ENCODE assay signal across 26 cellular contexts in genomic region chr1:3465935-3466321, GRCh38. TPM values are rescaled to one million over a fixed set of nuclear protein-coding genes. Genes with fewer than 3 reads are reported as not detected.
DNase-seq lines count a peak whose midpoint lies in the region; ATAC-seq, FAIRE-seq and TF ChIP-seq lines count a peak whose summit lies in the region.
"Had no signal": no experiment of that assay in that cellular context is flagged by ENCODE, and none has a peak within 500 bp of the region (broad histone marks: within the 10 kb centered on the region; RNA-seq: fewer than 3 reads in every experiment).

No MANE protein-coding gene starts in this region.

- H3K4me1 Mint-ChIP-seq in nephron (peaks cover 13% of the 10 kb centered on the region), MCF 10A (ENCODE audit: insufficient read depth, unreplicated experiment) (peaks cover 9% of the 10 kb centered on the region)
- no peaks in the 10 kb centered on the region for H3K4me1 Mint-ChIP-seq in activated T-cell treated with anti-CD3 and anti-CD28 coated beads, Interleukin-2, amount 50 U/mL, for 4 hours (ENCODE audit: low read depth)

- H3K4me3 Mint-ChIP-seq in nephron (peak overlapping the region in 1 of 3 experiments; percentile 56), MCF 10A (ENCODE audit: unreplicated experiment) (no peak overlapping the region)
- no peak overlapping the region for H3K4me3 Mint-ChIP-seq in activated T-cell treated with anti-CD3 and anti-CD28 coated beads, Interleukin-2, amount 50 U/mL, for 4 hours
- H3K4me3 Mint-ChIP-seq: activated T-cell treated with anti-CD3 and anti-CD28 coated beads, Interleukin-2, amount 50 U/mL, for 24 hours; nephron progenitor cell; T-helper 17 cell; type B pancreatic cell had no signal

- no peak overlapping the region for H2AFZ ChIP-seq in K562 (ENCODE audit: low read depth, low read length)

- TF ChIP-seq RAD21 in K562 (CRISPR knock-in tag; conservative IDR thresholded peaks at IDR 0.05 in 1 of 2, IDR thresholded peaks at IDR 0.05 in 1 of 2) = no peak

- WGBS in K562 (ENCODE audit: insufficient coverage, low coverage, missing lambda C conversion rate) = 4% methylated on average over 17 of the region's 17 CpGs

- H3K27ac Mint-ChIP-seq in nephron (peak overlapping the region; percentile 21 to 78 (median 23)), MCF 10A (ENCODE audit: low read depth, unreplicated experiment) (no peak overlapping the region)
- H3K27ac Mint-ChIP-seq: activated T-cell treated with anti-CD3 and anti-CD28 coated beads, Interleukin-2, amount 50 U/mL, for 24 hours; nephron progenitor cell; T-helper 17 cell; type B pancreatic cell had no signal

- FAIRE-seq in K562 (lab: Jason Lieb, UNC) = no peak
- FAIRE-seq: GM18507 had no signal

- DNase-seq in left cardiac atrium (peak; percentile 10), cardiac septum (ENCODE audit: low spot score) (no peak), K562 (ENCODE audit: extremely low read depth in 1 of 4, low spot score in 3 of 4) (peak in 1 of 4 experiments; percentile 36), upper lobe of right lung (peak; percentile 59), mucosa of gallbladder (ENCODE audit: low spot score) (no peak), MCF 10A (ENCODE audit: unreplicated experiment) (no peak)
- DNase-seq in activated T-cell treated with anti-CD3 and anti-CD28 coated beads, Interleukin-2, amount 50 U/mL, for 4 hours = no peak
- DNase-seq: activated CD8-positive, alpha-beta memory T cell treated with anti-CD3 and anti-CD28 coated beads for 24 hours; activated naive CD4-positive, alpha-beta T cell; activated T-cell treated with anti-CD3 and anti-CD28 coated beads, Interleukin-2, amount 50 U/mL, for 24 hours; brain microvascular endothelial cell; DMS53; GF-D8; HCEC 1CT; NCI-H1417 treated with DMSO at 0.1 percent for 48 hours; NCI-H446; NCI-H82; nephron progenitor cell had no signal

- H3K27ac ChIP-seq in K562 (ENCODE audit: extremely low read depth, low read depth, low read length) (no peak overlapping the region), upper lobe of right lung (no peak overlapping the region)
- H3K27ac ChIP-seq: adrenal gland, brain microvascular endothelial cell had no signal

- peaks cover 3% of the 10 kb centered on the region for H3K27me3 Mint-ChIP-seq in nephron (ENCODE audit: low read depth)
- H3K27me3 Mint-ChIP-seq in activated T-cell treated with anti-CD3 and anti-CD28 coated beads, Interleukin-2, amount 50 U/mL, for 4 hours (ENCODE audit: low read depth) = no peaks in the 10 kb centered on the region
- no peaks in the 10 kb centered on the region for H3K27me3 Mint-ChIP-seq in MCF 10A (ENCODE audit: insufficient read depth, unreplicated experiment)
- H3K27me3 Mint-ChIP-seq: activated T-cell treated with anti-CD3 and anti-CD28 coated beads, Interleukin-2, amount 50 U/mL, for 24 hours; type B pancreatic cell had no signal

- H3K9me3 ChIP-seq in K562 (replicated peaks; ENCODE audit: control insufficient read depth, insufficient read depth, low read depth, low read length) = no peaks in the 10 kb centered on the region
- no peaks in the 10 kb centered on the region for H3K9me3 ChIP-seq in upper lobe of right lung
- H3K9me3 ChIP-seq: adrenal gland, mucosa of descending colon had no signal

- H3K4me2 ChIP-seq in K562 (ENCODE audit: insufficient read depth, low read length) = no peak overlapping the region

- intact Hi-C loops in left cardiac atrium (cut with DNase I) = no loop called here
- intact Hi-C loops in cardiac septum (cut with DNase I) = no loop called here
- intact Hi-C loops in K562 (cut with micrococcal nuclease) = no loop called here
- intact Hi-C loops in upper lobe of right lung (cut with DNase I) = no loop called here
- intact Hi-C loops in MCF 10A (cut with micrococcal nuclease) = no loop called here

- no peak overlapping the region for H3K9ac ChIP-seq in K562 (ENCODE audit: insufficient read depth in 1 of 2, low read depth in 2 of 2, low read length in 2 of 2)

- H3K36me3 Mint-ChIP-seq in nephron (ENCODE audit: low read depth) (no peaks in the 10 kb centered on the region), MCF 10A (ENCODE audit: insufficient read depth, unreplicated experiment) (no peaks in the 10 kb centered on the region)
- no peaks in the 10 kb centered on the region for H3K36me3 Mint-ChIP-seq in activated T-cell treated with anti-CD3 and anti-CD28 coated beads, Interleukin-2, amount 50 U/mL, for 4 hours (ENCODE audit: insufficient read depth)
- H3K36me3 Mint-ChIP-seq: type B pancreatic cell had no signal

- peaks cover 0 to 53% of the 10 kb centered on the region in 2 experiments; a peak in 2 of 5 replicates for H3K4me1 ChIP-seq in K562 (replicated peaks in 1 of 2; ENCODE audit: control insufficient read depth in 2 of 2, insufficient read depth in 2 of 2, low read length in 2 of 2)
- H3K4me1 ChIP-seq in upper lobe of right lung = no peaks in the 10 kb centered on the region
- H3K4me1 ChIP-seq: adrenal gland had no signal

- POLR2A ChIA-PET in K562 (lab: Yijun Ruan, JAX) = interaction anchor here (0.6 kb wide), 1 partner anchor 13 kb away, joined by 4 read pairs; no protein-coding TSS in a partner anchor
- POLR2A ChIA-PET in MCF 10A (lab: Yijun Ruan, JAX) = interaction anchor here (1.5 kb wide), 1 partner anchor 13 kb away, joined by 4 read pairs; no protein-coding TSS in a partner anchor

- H4K20me1 ChIP-seq in K562 (replicated peaks; ENCODE audit: control insufficient read depth, insufficient read depth, low read length) = peaks cover 39% of the 10 kb centered on the region

- H3K9me1 ChIP-seq in K562 (ENCODE audit: control insufficient read depth, insufficient read depth, low read length) = peaks cover 4% of the 10 kb centered on the region

- TF ChIP-seq CTCF in K562 (IDR thresholded peaks at IDR 0.05 in 2 of 3, conservative IDR thresholded peaks at IDR 0.05 in 1 of 3; ENCODE audit: insufficient read depth in 2 of 3, low read depth in 1 of 3, low read length in 3 of 3) = no peak
- no peak for TF ChIP-seq CTCF in nephron (IDR thresholded peaks at IDR 0.05; ENCODE audit: unreplicated experiment in 3 of 3)
- TF ChIP-seq CTCF in upper lobe of right lung (IDR thresholded peaks at IDR 0.05) = no peak
- no peak for TF ChIP-seq CTCF in MCF 10A (IDR thresholded peaks at IDR 0.05; ENCODE audit: unreplicated experiment)

- H3K36me3 ChIP-seq in K562 (ENCODE audit: control insufficient read depth, insufficient read depth, low read length) (no peaks in the 10 kb centered on the region), upper lobe of right lung (no peaks in the 10 kb centered on the region)
- H3K36me3 ChIP-seq: adrenal gland, brain microvascular endothelial cell had no signal

- no peak for TF ChIP-seq POLR2A in K562 (conservative IDR thresholded peaks at IDR 0.05)

- BruUV-seq in K562 (replicated peaks; lab: Mats Ljungman, UMichigan) = no TSS peak
- BruUV-seq in MCF 10A (replicated peaks; lab: Mats Ljungman, UMichigan) = no TSS peak

- TF ChIP-seq EP300 in K562 (IDR thresholded peaks at IDR 0.05; ENCODE audit: low read length) = no peak

- CTCF ChIA-PET in K562 (lab: Yijun Ruan, JAX; ENCODE audit: low intra/inter-chr PET ratio) (no interaction called here), MCF 10A (lab: Yijun Ruan, JAX) (interaction anchor here (1.8 kb wide), 1 partner anchor 13 kb away, joined by 5 read pairs; no protein-coding TSS in a partner anchor)

- H3K27me3 ChIP-seq in K562 (ENCODE audit: control insufficient read depth in 2 of 2, insufficient read depth in 2 of 2, low read length in 2 of 2) (peaks cover 47 to 79% of the 10 kb centered on the region in 2 experiments; a peak in 4 of 5 replicates), upper lobe of right lung (no peaks in the 10 kb centered on the region)
- H3K27me3 ChIP-seq: adrenal gland, brain microvascular endothelial cell had no signal

- no peak overlapping the region for H3K4me3 ChIP-seq in K562
- H3K4me3 ChIP-seq in upper lobe of right lung = no peak overlapping the region
- H3K4me3 ChIP-seq: adrenal gland, mucosa of descending colon had no signal

- ATAC-seq in left cardiac atrium (no peak), K562 (peak; percentile 8; the same call in 1 of the 3 replicates), upper lobe of right lung (no peak)
- ATAC-seq in activated T-cell treated with anti-CD3 and anti-CD28 coated beads, Interleukin-2, amount 50 U/mL, for 4 hours = no peak
- ATAC-seq: mucosa of descending colon, SK-N-SH treated with all-trans-retinoic acid at 6 μM for 48 hours, T-helper 17 cell had no signal

- H3K79me2 ChIP-seq in K562 (ENCODE audit: control insufficient read depth, insufficient read depth, low read length) = no peaks in the 10 kb centered on the region

- H3K9me3 Mint-ChIP-seq in nephron (no peaks in the 10 kb centered on the region), MCF 10A (ENCODE audit: unreplicated experiment) (no peaks in the 10 kb centered on the region)
- no peaks in the 10 kb centered on the region for H3K9me3 Mint-ChIP-seq in activated T-cell treated with anti-CD3 and anti-CD28 coated beads, Interleukin-2, amount 50 U/mL, for 4 hours
- H3K9me3 Mint-ChIP-seq: activated T-cell treated with anti-CD3 and anti-CD28 coated beads, Interleukin-2, amount 50 U/mL, for 24 hours; nephron progenitor cell; type B pancreatic cell had no signal

- in situ Hi-C loops in K562 (cut with MboI) = no loop called here

RNA-seq across cellular contexts. Expression of gene ARHGEF16, which starts 11.5 kb away (rescaled TPM):
- total RNA-seq in left cardiac atrium (1 to 10 TPM in 1 of 2 donors, under 1 TPM in 1; 0.68 to 2.3 TPM), cardiac septum (0.57 TPM), K562 (2014; rRNA removed) (0.45 and 0.94 TPM in 2 replicates), K562 (2014; rRNA removed; fragmentation: Illumina TruSeq; extraction: Trizol) (0.06 and 0.15 TPM in 2 replicates), K562 (2015; rRNA removed; fragmentation: Illumina TruSeq; extraction: Trizol) (0.11 and 0.25 TPM in 2 replicates), K562 (2021) (0.98 and 1.2 TPM in 2 replicates), upper lobe of right lung (12.2 TPM), mucosa of gallbladder (81.4 TPM), MCF 10A (2022) (8.6 and 8.8 TPM in 2 replicates)
- 1.6 and 7.5 TPM in 2 replicates for total RNA-seq in K562 (2011; cell fraction: chromatin; rRNA removed; ENCODE audit: low replicate concordance)
- total RNA-seq in K562 (2011; cell fraction: nucleolus; rRNA removed) = 3.9 and 5.7 TPM in 2 replicates
- total RNA-seq in K562 (2011; cell fraction: nucleoplasm; rRNA removed) = 2.1 and 3.2 TPM in 2 replicates
- polyA plus RNA-seq in K562 (2011; rRNA removed) (0.78 and 0.93 TPM in 2 replicates), K562 (2014; fragmentation: Illumina TruSeq; extraction: Trizol) (0.49 and 0.66 TPM in 2 replicates), K562 (2014; fragmentation: Nextera tagmentation; extraction: Ambion mirVana) (not detected), K562 (2014; rRNA removed) (0.78 and 1.2 TPM in 2 replicates)
- polyA plus RNA-seq in K562 (2011; cell fraction: cytosol; rRNA removed) = 0.49 and 1.9 TPM in 2 replicates
- polyA plus RNA-seq in K562 (2011; cell fraction: nucleus; rRNA removed) = 2.9 and 7.4 TPM in 2 replicates
- 0.49 and 2.9 TPM in 2 replicates for polyA plus RNA-seq in K562 (2012)
- polyA minus RNA-seq in K562 (2011; rRNA and poly(A)+ RNA removed) = 1.3 and 3.0 TPM in 2 replicates
- 0.91 and 1.5 TPM in 2 replicates for polyA minus RNA-seq in K562 (2011; cell fraction: cytosol; rRNA and poly(A)+ RNA removed)
- 2.4 and 4.6 TPM in 2 replicates for polyA minus RNA-seq in K562 (2011; cell fraction: nucleus; rRNA and poly(A)+ RNA removed)
- under 1 TPM in 2 of 3 donors, not detected in 1; 0.13 to 0.15 TPM for total RNA-seq in activated T-cell treated with anti-CD3 and anti-CD28 coated beads, Interleukin-2, amount 50 U/mL, for 4 hours
- total RNA-seq: RPMI7951 had no signal

Comparison
In these comparisons a context has a peak if more than half of its experiments do, and no peak if none do; other contexts are left out.
1. DNase-seq: peak in left cardiac atrium (single experiment) and upper lobe of right lung (single experiment); none in cardiac septum (single experiment), mucosa of gallbladder (single experiment), activated T-cell treated with anti-CD3 and anti-CD28 coated beads, Interleukin-2, amount 50 U/mL, for 4 hours (single experiment) and MCF 10A (single experiment).